In genomic region chr20:47543006-47543431, GRCh38 we compare ENCODE assay signal across 10 cellular contexts. TPM values are rescaled to one million over a fixed set of nuclear protein-coding genes. Genes with fewer than 3 reads are reported as not detected.
DNase-seq lines count a peak whose midpoint lies in the region; ATAC-seq lines count a peak whose summit lies in the region.
"Had no signal": no experiment of that assay in that cellular context is flagged by ENCODE, and none has a peak within 500 bp of the region (broad histone marks: within the 10 kb centered on the region; RNA-seq: fewer than 3 reads in every experiment).

No MANE protein-coding gene starts in this region.

- peaks cover 3% of the 10 kb centered on the region for H3K36me3 ChIP-seq in CD4-positive, CD25-positive, alpha-beta regulatory T cell (ENCODE audit: control insufficient read depth, insufficient read depth, low read length)
- H3K36me3 ChIP-seq in GM23248 (ENCODE audit: low read depth) = no peaks in the 10 kb centered on the region

- H3K9me3 ChIP-seq in CD4-positive, CD25-positive, alpha-beta regulatory T cell (ENCODE audit: control insufficient read depth in 2 of 2, low read length in 2 of 2) = no peaks in the 10 kb centered on the region
- H3K9me3 ChIP-seq in GM23248 (ENCODE audit: low read depth) = no peaks in the 10 kb centered on the region

- H3K9me2 ChIP-seq in GM23248 (ENCODE audit: insufficient read depth) = no peaks in the 10 kb centered on the region

- peaks cover 45 to 87% (median 75%) of the 10 kb centered on the region in 4 donors for H3K4me1 Mint-ChIP-seq in CD4-positive, CD25-positive, alpha-beta regulatory T cell
- peaks cover 58% of the 10 kb centered on the region for H3K4me1 Mint-ChIP-seq in activated T-helper 2 cell treated with anti-CD3 and anti-CD28 coated beads, Interferon-gamma antibody, Interleukin-2, Interleukin-4, amounts not matched to agents 10 μg/mL and 5 μg/mL and 100 μg/mL, durations not matched to agents 14 hours and 24 hours and 36 hours (ENCODE audit: low read depth)

- 0 out of 2 replicates have a peak, but pooled peaks cover 9% of the 10 kb centered on the region for H4K20me1 ChIP-seq in GM23248 (ENCODE audit: insufficient read depth)

- peak overlapping the region; percentile 22 for H3K4me2 ChIP-seq in GM23248 (ENCODE audit: unreplicated experiment)

- H3K27ac ChIP-seq in CD4-positive, CD25-positive, alpha-beta regulatory T cell (ENCODE audit: insufficient read depth, low read length, poor library complexity, severe bottlenecking) = no peak overlapping the region
- no peak overlapping the region for H3K27ac ChIP-seq in GM23248

- no peaks in the 10 kb centered on the region for H3K9me3 Mint-ChIP-seq in CD4-positive, CD25-positive, alpha-beta regulatory T cell
- H3K9me3 Mint-ChIP-seq in activated T-helper 2 cell treated with anti-CD3 and anti-CD28 coated beads, Interferon-gamma antibody, Interleukin-2, Interleukin-4, amounts not matched to agents 10 μg/mL and 5 μg/mL and 100 μg/mL, durations not matched to agents 14 hours and 24 hours and 36 hours = no peaks in the 10 kb centered on the region

- H3K27me3 Mint-ChIP-seq in CD4-positive, CD25-positive, alpha-beta regulatory T cell = no peaks in the 10 kb centered on the region
- H3K27me3 Mint-ChIP-seq in activated T-helper 2 cell treated with anti-CD3 and anti-CD28 coated beads, Interferon-gamma antibody, Interleukin-2, Interleukin-4, amounts not matched to agents 10 μg/mL and 5 μg/mL and 100 μg/mL, durations not matched to agents 14 hours and 24 hours and 36 hours (ENCODE audit: low read depth) = no peaks in the 10 kb centered on the region

- 6 to 9% methylated on average over 1 of the region's 1 CpG for WGBS in GM23248 (ENCODE audit: low coverage in 1 of 2, low lambda C conversion rate in 2 of 2, missing lambda C conversion rate in 2 of 2), 2 experiments

- intact Hi-C loops in activated T-helper 2 cell treated with anti-CD3 and anti-CD28 coated beads, Interferon-gamma antibody, Interleukin-2, Interleukin-4, amounts not matched to agents 10 μg/mL and 5 μg/mL and 100 μg/mL, durations not matched to agents 14 hours and 24 hours and 36 hours (cut with micrococcal nuclease) = loop anchor here (5.0 kb wide), 1 partner anchor 36 kb away; no protein-coding TSS in a partner anchor

- H3F3A ChIP-seq in GM23248 (ENCODE audit: insufficient read depth) = peaks cover 48% of the 10 kb centered on the region

- peaks cover 7% of the 10 kb centered on the region for H3K36me3 Mint-ChIP-seq in CD4-positive, CD25-positive, alpha-beta regulatory T cell
- H3K36me3 Mint-ChIP-seq in activated T-helper 2 cell treated with anti-CD3 and anti-CD28 coated beads, Interferon-gamma antibody, Interleukin-2, Interleukin-4, amounts not matched to agents 10 μg/mL and 5 μg/mL and 100 μg/mL, durations not matched to agents 14 hours and 24 hours and 36 hours (ENCODE audit: low read depth) = peaks cover 48% of the 10 kb centered on the region

- H3K79me2 ChIP-seq in GM23248 (ENCODE audit: insufficient read depth) = peaks cover 90% of the 10 kb centered on the region

- in situ Hi-C loops in GM23248 (cut with MboI) = no loop called here

- peak overlapping the region in 3 of 4 donors; percentile 25 to 37 (median 34) for H3K4me3 Mint-ChIP-seq in CD4-positive, CD25-positive, alpha-beta regulatory T cell
- no peak overlapping the region for H3K4me3 Mint-ChIP-seq in activated T-helper 2 cell treated with anti-CD3 and anti-CD28 coated beads, Interferon-gamma antibody, Interleukin-2, Interleukin-4, amounts not matched to agents 10 μg/mL and 5 μg/mL and 100 μg/mL, durations not matched to agents 14 hours and 24 hours and 36 hours (ENCODE audit: low read depth)

- no peak for DNase-seq in CD4-positive, CD25-positive, alpha-beta regulatory T cell
- DNase-seq in GM23248 = peak; percentile 54
- DNase-seq in activated T-helper 2 cell treated with anti-CD3 and anti-CD28 coated beads, Interferon-gamma antibody, Interleukin-2, Interleukin-4, amounts not matched to agents 10 μg/mL and 5 μg/mL and 100 μg/mL, durations not matched to agents 14 hours and 24 hours and 36 hours (ENCODE audit: low spot score) = no peak
- DNase-seq in myocyte (ENCODE audit: low read depth) = peak; percentile 26
- DNase-seq in GM19238 (ENCODE audit: insufficient read length, low spot score) = no peak
- no peak for DNase-seq in Kasumi-1 (lab: John Stamatoyannopoulos, UW)
- DNase-seq: DMS53, NCI-H1436 treated with DMSO at 0.1 percent for 48 hours had no signal

- no peak overlapping the region for H3K9ac ChIP-seq in GM23248

- H3K4me1 ChIP-seq in CD4-positive, CD25-positive, alpha-beta regulatory T cell (ENCODE audit: control insufficient read depth, insufficient read depth, low read length, poor library complexity, severe bottlenecking) = peaks cover 16% of the 10 kb centered on the region
- H3K4me1 ChIP-seq in GM23248 (ENCODE audit: insufficient read depth) = peaks cover 47% of the 10 kb centered on the region

- no peak overlapping the region for H2AFZ ChIP-seq in GM23248

- no peak overlapping the region for H3K4me3 ChIP-seq in CD4-positive, CD25-positive, alpha-beta regulatory T cell (ENCODE audit: low read depth, low read length)
- no peak overlapping the region for H3K4me3 ChIP-seq in GM23248

- no peak for ATAC-seq in CD4-positive, CD25-positive, alpha-beta regulatory T cell (ENCODE audit: low read depth in 2 of 2)
- no peak for ATAC-seq in HG03175 (IDR thresholded peaks at IDR 0.05; ENCODE audit: unreplicated experiment)
- no peak for ATAC-seq in HG03439 (IDR thresholded peaks at IDR 0.05; ENCODE audit: unreplicated experiment)

- peak overlapping the region in 2 of 3 donors; percentile 32 to 86 for H3K27ac Mint-ChIP-seq in CD4-positive, CD25-positive, alpha-beta regulatory T cell
- H3K27ac Mint-ChIP-seq in activated T-helper 2 cell treated with anti-CD3 and anti-CD28 coated beads, Interferon-gamma antibody, Interleukin-2, Interleukin-4, amounts not matched to agents 10 μg/mL and 5 μg/mL and 100 μg/mL, durations not matched to agents 14 hours and 24 hours and 36 hours = peak overlapping the region; percentile 69

- no peaks in the 10 kb centered on the region for H3K27me3 ChIP-seq in CD4-positive, CD25-positive, alpha-beta regulatory T cell (ENCODE audit: control insufficient read depth, insufficient read depth, low read length)
- H3K27me3 ChIP-seq in GM23248 (replicated peaks; ENCODE audit: insufficient read depth) = no peaks in the 10 kb centered on the region

RNA-seq across cellular contexts. Expression of gene NCOA3, which starts 41.3 kb away (rescaled TPM):
- 86.6 TPM for total RNA-seq in CD4-positive, CD25-positive, alpha-beta regulatory T cell
- polyA plus RNA-seq in CD4-positive, CD25-positive, alpha-beta regulatory T cell = 10 to 100 TPM; 21.4 to 32.3 (median 24.0) TPM
- total RNA-seq in GM23248 (2014; rRNA removed; shearing (Covaris generic)) = 36.4 and 36.6 TPM in 2 replicates
- 19.3 and 19.5 TPM in 2 replicates for polyA plus RNA-seq in GM23248 (2016; fragmentation: Nextera tagmentation; extraction: Ambion mirVana)
- total RNA-seq in activated T-helper 2 cell treated with anti-CD3 and anti-CD28 coated beads, Interferon-gamma antibody, Interleukin-2, Interleukin-4, amounts not matched to agents 10 μg/mL and 5 μg/mL and 100 μg/mL, durations not matched to agents 14 hours and 24 hours and 36 hours = 119 and 126 TPM in 2 replicates
- 10.4 and 13.6 TPM in 2 replicates for total RNA-seq in myocyte
- polyA plus RNA-seq in myocyte (2012) = 5.8 TPM

Comparison
In these comparisons a context has a peak if more than half of its experiments do, and no peak if none do; other contexts are left out.
1. DNase-seq: peak in GM23248 (single experiment) and myocyte (single experiment); none in CD4-positive, CD25-positive, alpha-beta regulatory T cell (0 of 3), activated T-helper 2 cell treated with anti-CD3 and anti-CD28 coated beads, Interferon-gamma antibody, Interleukin-2, Interleukin-4, amounts not matched to agents 10 μg/mL and 5 μg/mL and 100 μg/mL, durations not matched to agents 14 hours and 24 hours and 36 hours (single experiment), GM19238 (single experiment) and Kasumi-1 (0 of 2).